ENCODE assay signal across 25 cellular contexts in genomic region chr18:57677289-57678211, GRCh38. TPM values are rescaled to one million over a fixed set of nuclear protein-coding genes. Genes with fewer than 3 reads are reported as not detected.
DNase-seq lines count a peak whose midpoint lies in the region; ATAC-seq and TF ChIP-seq lines count a peak whose summit lies in the region.
"Had no signal": no experiment of that assay in that cellular context is flagged by ENCODE, and none has a peak within 500 bp of the region (broad histone marks: within the 10 kb centered on the region; RNA-seq: fewer than 3 reads in every experiment).

No MANE protein-coding gene starts in this region.

- no peaks in the 10 kb centered on the region for H3K27me3 Mint-ChIP-seq in osteocyte (ENCODE audit: unreplicated experiment)

- peak overlapping the region in 1 of 2 donors; percentile 28 for H3K4me3 ChIP-seq in ascending aorta
- no peak overlapping the region for H3K4me3 ChIP-seq in aorta (ENCODE audit: low read length in 2 of 2)
- H3K4me3 ChIP-seq: PC-9, SJSA1 had no signal

- H3K27me3 ChIP-seq in ascending aorta (no peaks in the 10 kb centered on the region), aorta (ENCODE audit: control insufficient read depth in 1 of 2, insufficient read depth in 2 of 2, low read length in 1 of 2) (no peaks in the 10 kb centered on the region)
- H3K27me3 ChIP-seq: SJSA1 had no signal

- H3K4me1 ChIP-seq in ascending aorta: peaks cover 11 to 28% of the 10 kb centered on the region in 2 donors
- H3K4me1 ChIP-seq in aorta (ENCODE audit: control insufficient read depth in 1 of 2, insufficient read depth in 2 of 2, low read length in 2 of 2): peaks cover 2 to 10% of the 10 kb centered on the region in 2 donors
- H3K4me1 ChIP-seq: Caco-2, SJSA1 had no signal

- DNase-seq in ascending aorta (ENCODE audit: low spot score in 2 of 2) (no peak), dermis blood vessel endothelial cell (peak; percentile 74), osteocyte (ENCODE audit: extremely low spot score, unreplicated experiment) (no peak), aorta (no peak), NCI-H146 treated with DMSO at 0.1 percent for 48 hours (lab: John Stamatoyannopoulos, UW; ENCODE audit: unreplicated experiment) (no peak)
- DNase-seq in activated CD4-positive, alpha-beta T cell treated with anti-CD3 and anti-CD28 coated beads for 48 hours: no peak
- DNase-seq: C1 segment of cervical spinal cord; Caco-2; CD8-positive, alpha-beta T cell; DMS 273 treated with DMSO at 0.1 percent for 48 hours; DMS79; H7; KBM-7; MV-4-11; NCI-H1105 treated with DMSO at 0.1 percent for 48 hours; NCI-H146; NCI-H2029; NCI-H446; NCI-H524 treated with DMSO at 0.1 percent for 48 hours; NCI-H82; NK-92 treated with Interleukin-12 subunit alpha and Interleukin-12 subunit beta, amount 100 ng/mL, for 24 hours; PC-9; Right ventricle myocardium superior had no signal

- H3K27ac ChIP-seq in ascending aorta (peak overlapping the region; percentile 80 to 82), aorta (ENCODE audit: low read depth in 1 of 2, low read length in 2 of 2) (peak overlapping the region; percentile 61 to 71)
- H3K27ac ChIP-seq: PC-9, SJSA1 had no signal

- ATAC-seq in aorta (ENCODE audit: low FRiP score) (peak; percentile 62), HG02840 (IDR thresholded peaks at IDR 0.05; ENCODE audit: low FRiP score, unreplicated experiment) (no peak)
- ATAC-seq: CD8-positive, alpha-beta T cell had no signal

- H3K9me3 ChIP-seq in ascending aorta: no peaks in the 10 kb centered on the region
- no peaks in the 10 kb centered on the region for H3K9me3 ChIP-seq in aorta (ENCODE audit: control insufficient read depth, low read length)
- H3K9me3 ChIP-seq: Caco-2 had no signal

- H3K36me3 Mint-ChIP-seq in osteocyte (ENCODE audit: unreplicated experiment): peaks cover 45% of the 10 kb centered on the region

- intact Hi-C loops in ascending aorta (cut with DNase I): no loop called here
- intact Hi-C loops in aorta (cut with DNase I): loop anchor here in 1 of 2 donors (5.0 kb wide), 1 partner anchor 125 kb away; the partner anchor contains the start of gene ATP8B1

- H3K36me3 ChIP-seq in ascending aorta (peaks cover 31 to 39% of the 10 kb centered on the region in 2 donors), aorta (ENCODE audit: control insufficient read depth in 1 of 2, insufficient read depth in 2 of 2, low read length in 1 of 2) (peaks cover 1 to 2% of the 10 kb centered on the region in 2 donors)

- H3K4me1 Mint-ChIP-seq in osteocyte (ENCODE audit: unreplicated experiment): peaks cover 4% of the 10 kb centered on the region

- H3K4me3 Mint-ChIP-seq in osteocyte (ENCODE audit: unreplicated experiment): no peak overlapping the region
- H3K4me3 Mint-ChIP-seq: CD8-positive, alpha-beta T cell had no signal

- TF ChIP-seq CTCF in ascending aorta (IDR thresholded peaks at IDR 0.05): no peak
- TF ChIP-seq CTCF in osteocyte (IDR thresholded peaks at IDR 0.05): no peak

- no peaks in the 10 kb centered on the region for H3K9me3 Mint-ChIP-seq in osteocyte (ENCODE audit: unreplicated experiment)

- peak overlapping the region; percentile 59 for H3K27ac Mint-ChIP-seq in osteocyte (ENCODE audit: unreplicated experiment)
- H3K27ac Mint-ChIP-seq: CD8-positive, alpha-beta T cell had no signal

- 7 to 8% methylated on average over 9 of the region's 9 CpGs for WGBS in aorta, 2 donors

RNA-seq across cellular contexts. Expression of gene NARS1, which starts 55.9 kb away (rescaled TPM):
- total RNA-seq in ascending aorta: 44.0 TPM
- 145 and 192 TPM in 2 replicates for total RNA-seq in dermis blood vessel endothelial cell
- total RNA-seq in osteocyte: 130 and 143 TPM in 2 replicates
- 10 to 100 TPM; 67.3 to 77.3 TPM for total RNA-seq in aorta
- polyA plus RNA-seq in aorta: 10 to 100 TPM; 61.8 to 65.0 TPM
